In the genomic region with DNA sequence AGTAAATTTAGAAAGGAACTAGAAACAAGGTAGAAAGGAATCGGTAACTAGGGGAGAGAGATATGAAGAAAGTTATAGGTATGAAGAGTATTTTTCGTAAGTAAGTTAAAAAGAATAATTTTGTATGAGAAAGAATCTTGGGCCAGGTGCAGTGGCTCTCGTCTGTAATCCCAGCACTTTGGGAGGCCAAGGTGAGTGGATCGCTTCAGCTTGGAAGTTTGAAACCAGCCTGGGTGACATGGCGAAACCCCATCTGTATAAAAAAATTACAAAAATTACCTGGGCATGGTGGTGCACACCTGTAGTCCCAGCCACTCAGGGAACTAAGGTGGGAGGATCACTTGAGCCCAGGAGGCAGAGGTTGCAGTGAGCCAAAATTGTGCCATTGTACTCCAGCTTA, we compare ENCODE assay signal across 8 cellular contexts. TPM values are rescaled to one million over a fixed set of nuclear protein-coding genes. Genes with fewer than 3 reads are reported as not detected.
"Had no signal": no experiment of that assay in that cellular context is flagged by ENCODE, and none has a peak within 500 bp of the region (broad histone marks: within the 10 kb centered on the region; RNA-seq: fewer than 3 reads in every experiment).

No MANE protein-coding gene starts in this region.

- H3K9me3 ChIP-seq: HAP-1 had no signal

- DNase-seq: GM23248, GOT3, H7, H9, HCEC 1CT, HFFc6 had no signal

- H3K4me3 ChIP-seq: GM23248, GM23338, HAP-1 had no signal

- H3K27ac ChIP-seq: GM23248 had no signal

- H3K9ac ChIP-seq: GM23248 had no signal

- H3K4me2 ChIP-seq: GM23338 had no signal

- H2AFZ ChIP-seq: GM23248, GM23338 had no signal

- H3K36me3 ChIP-seq: HAP-1 had no signal

RNA-seq across cellular contexts. Expression of a gene that starts 42.0 kb away (rescaled TPM):
- polyA plus RNA-seq: GM23248, GM23338 had no signal
